ENCODE assay signal across 1 cellular context in genomic region chr6:142367061-142367460, GRCh38.
TF ChIP-seq lines count a peak whose summit lies in the region.

No MANE protein-coding gene starts in this region.

TF ChIP-seq in GM23338, 12 proteins besides CTCF, POLR2A, EP300 and RAD21 (continued from another document):
- TF ChIP-seq, protein P1, sequence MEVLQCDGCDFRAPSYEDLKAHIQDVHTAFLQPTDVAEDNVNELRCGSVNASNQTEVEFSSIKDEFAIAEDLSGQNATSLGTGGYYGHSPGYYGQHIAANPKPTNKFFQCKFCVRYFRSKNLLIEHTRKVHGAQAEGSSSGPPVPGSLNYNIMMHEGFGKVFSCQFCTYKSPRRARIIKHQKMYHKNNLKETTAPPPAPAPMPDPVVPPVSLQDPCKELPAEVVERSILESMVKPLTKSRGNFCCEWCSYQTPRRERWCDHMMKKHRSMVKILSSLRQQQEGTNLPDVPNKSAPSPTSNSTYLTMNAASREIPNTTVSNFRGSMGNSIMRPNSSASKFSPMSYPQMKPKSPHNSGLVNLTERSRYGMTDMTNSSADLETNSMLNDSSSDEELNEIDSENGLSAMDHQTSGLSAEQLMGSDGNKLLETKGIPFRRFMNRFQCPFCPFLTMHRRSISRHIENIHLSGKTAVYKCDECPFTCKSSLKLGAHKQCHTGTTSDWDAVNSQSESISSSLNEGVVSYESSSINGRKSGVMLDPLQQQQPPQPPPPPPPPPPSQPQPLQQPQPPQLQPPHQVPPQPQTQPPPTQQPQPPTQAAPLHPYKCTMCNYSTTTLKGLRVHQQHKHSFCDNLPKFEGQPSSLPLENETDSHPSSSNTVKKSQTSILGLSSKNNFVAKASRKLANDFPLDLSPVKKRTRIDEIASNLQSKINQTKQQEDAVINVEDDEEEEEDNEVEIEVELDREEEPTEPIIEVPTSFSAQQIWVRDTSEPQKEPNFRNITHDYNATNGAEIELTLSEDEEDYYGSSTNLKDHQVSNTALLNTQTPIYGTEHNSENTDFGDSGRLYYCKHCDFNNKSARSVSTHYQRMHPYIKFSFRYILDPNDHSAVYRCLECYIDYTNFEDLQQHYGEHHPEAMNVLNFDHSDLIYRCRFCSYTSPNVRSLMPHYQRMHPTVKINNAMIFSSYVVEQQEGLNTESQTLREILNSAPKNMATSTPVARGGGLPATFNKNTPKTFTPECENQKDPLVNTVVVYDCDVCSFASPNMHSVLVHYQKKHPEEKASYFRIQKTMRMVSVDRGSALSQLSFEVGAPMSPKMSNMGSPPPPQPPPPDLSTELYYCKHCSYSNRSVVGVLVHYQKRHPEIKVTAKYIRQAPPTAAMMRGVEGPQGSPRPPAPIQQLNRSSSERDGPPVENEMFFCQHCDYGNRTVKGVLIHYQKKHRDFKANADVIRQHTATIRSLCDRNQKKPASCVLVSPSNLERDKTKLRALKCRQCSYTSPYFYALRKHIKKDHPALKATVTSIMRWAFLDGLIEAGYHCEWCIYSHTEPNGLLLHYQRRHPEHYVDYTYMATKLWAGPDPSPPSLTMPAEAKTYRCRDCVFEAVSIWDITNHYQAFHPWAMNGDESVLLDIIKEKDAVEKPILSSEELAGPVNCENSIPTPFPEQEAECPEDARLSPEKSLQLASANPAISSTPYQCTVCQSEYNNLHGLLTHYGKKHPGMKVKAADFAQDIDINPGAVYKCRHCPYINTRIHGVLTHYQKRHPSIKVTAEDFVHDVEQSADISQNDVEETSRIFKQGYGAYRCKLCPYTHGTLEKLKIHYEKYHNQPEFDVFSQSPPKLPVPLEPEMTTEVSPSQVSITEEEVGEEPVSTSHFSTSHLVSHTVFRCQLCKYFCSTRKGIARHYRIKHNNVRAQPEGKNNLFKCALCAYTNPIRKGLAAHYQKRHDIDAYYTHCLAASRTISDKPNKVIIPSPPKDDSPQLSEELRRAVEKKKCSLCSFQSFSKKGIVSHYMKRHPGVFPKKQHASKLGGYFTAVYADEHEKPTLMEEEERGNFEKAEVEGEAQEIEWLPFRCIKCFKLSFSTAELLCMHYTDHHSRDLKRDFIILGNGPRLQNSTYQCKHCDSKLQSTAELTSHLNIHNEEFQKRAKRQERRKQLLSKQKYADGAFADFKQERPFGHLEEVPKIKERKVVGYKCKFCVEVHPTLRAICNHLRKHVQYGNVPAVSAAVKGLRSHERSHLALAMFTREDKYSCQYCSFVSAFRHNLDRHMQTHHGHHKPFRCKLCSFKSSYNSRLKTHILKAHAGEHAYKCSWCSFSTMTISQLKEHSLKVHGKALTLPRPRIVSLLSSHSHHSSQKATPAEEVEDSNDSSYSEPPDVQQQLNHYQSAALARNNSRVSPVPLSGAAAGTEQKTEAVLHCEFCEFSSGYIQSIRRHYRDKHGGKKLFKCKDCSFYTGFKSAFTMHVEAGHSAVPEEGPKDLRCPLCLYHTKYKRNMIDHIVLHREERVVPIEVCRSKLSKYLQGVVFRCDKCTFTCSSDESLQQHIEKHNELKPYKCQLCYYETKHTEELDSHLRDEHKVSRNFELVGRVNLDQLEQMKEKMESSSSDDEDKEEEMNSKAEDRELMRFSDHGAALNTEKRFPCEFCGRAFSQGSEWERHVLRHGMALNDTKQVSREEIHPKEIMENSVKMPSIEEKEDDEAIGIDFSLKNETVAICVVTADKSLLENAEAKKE (CRISPR knock-in tag; IDR thresholded peaks at IDR 0.05) = no peak
- TF ChIP-seq, protein P2, sequence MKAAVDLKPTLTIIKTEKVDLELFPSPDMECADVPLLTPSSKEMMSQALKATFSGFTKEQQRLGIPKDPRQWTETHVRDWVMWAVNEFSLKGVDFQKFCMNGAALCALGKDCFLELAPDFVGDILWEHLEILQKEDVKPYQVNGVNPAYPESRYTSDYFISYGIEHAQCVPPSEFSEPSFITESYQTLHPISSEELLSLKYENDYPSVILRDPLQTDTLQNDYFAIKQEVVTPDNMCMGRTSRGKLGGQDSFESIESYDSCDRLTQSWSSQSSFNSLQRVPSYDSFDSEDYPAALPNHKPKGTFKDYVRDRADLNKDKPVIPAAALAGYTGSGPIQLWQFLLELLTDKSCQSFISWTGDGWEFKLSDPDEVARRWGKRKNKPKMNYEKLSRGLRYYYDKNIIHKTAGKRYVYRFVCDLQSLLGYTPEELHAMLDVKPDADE (IDR thresholded peaks at IDR 0.05) = no peak
- TF ChIP-seq REST (IDR thresholded peaks at IDR 0.05; ENCODE audit: unreplicated experiment) (no peak), EZH2phosphoT487 (IDR thresholded peaks at IDR 0.05; ENCODE audit: unreplicated experiment) (no peak), NANOG (IDR thresholded peaks at IDR 0.05; ENCODE audit: borderline replicate concordance) (no peak), STAT1 (IDR thresholded peaks at IDR 0.05; ENCODE audit: unreplicated experiment) (no peak), POLR2AphosphoS5 (IDR thresholded peaks at IDR 0.05; ENCODE audit: low read depth) (no peak), ZNF114 (CRISPR knock-in tag; IDR thresholded peaks at IDR 0.05) (no peak)
TF ChIP-seq in GM23338: peak in this region for 0.
